In genomic region chr3:172698650-172699049, GRCh38 we compare ENCODE assay signal across 20 cellular contexts. TPM values are rescaled to one million over a fixed set of nuclear protein-coding genes. Genes with fewer than 3 reads are reported as not detected.
DNase-seq lines count a peak whose midpoint lies in the region; ATAC-seq, FAIRE-seq and TF ChIP-seq lines count a peak whose summit lies in the region.
"Had no signal": no experiment of that assay in that cellular context is flagged by ENCODE, and none has a peak within 500 bp of the region (broad histone marks: within the 10 kb centered on the region; RNA-seq: fewer than 3 reads in every experiment).

No MANE protein-coding gene starts in this region.

- H3K4me1 Mint-ChIP-seq in progenitor cell of endocrine pancreas (ENCODE audit: low read depth) = peaks cover 8% of the 10 kb centered on the region

- H3K4me3 Mint-ChIP-seq in progenitor cell of endocrine pancreas (ENCODE audit: low read depth) = no peak overlapping the region
- H3K4me3 Mint-ChIP-seq: activated naive CD8-positive, alpha-beta T cell; activated T-cell treated with anti-CD3 and anti-CD28 coated beads, Interleukin-2, amount 50 U/mL, for 24 hours; CD8-positive, alpha-beta T cell had no signal

- FAIRE-seq in pancreas (lab: Jason Lieb, UNC) = no peak
- FAIRE-seq: TTC549 had no signal

- peak; percentile 92 for DNase-seq in CD1c-positive myeloid dendritic cell (ENCODE audit: extremely low spot score)
- DNase-seq in NOMO-1 treated with dmso at 0.1 percent for 144 hours (lab: John Stamatoyannopoulos, UW; ENCODE audit: unreplicated experiment) = peak; percentile 74
- no peak for DNase-seq in left cardiac atrium
- peak in 1 of 6 donors; percentile 28 for DNase-seq in pancreas
- DNase-seq in progenitor cell of endocrine pancreas (ENCODE audit: low spot score, unreplicated experiment) = no peak
- DNase-seq in coronary artery (ENCODE audit: low spot score) = no peak
- DNase-seq in AG08395 (ENCODE audit: low spot score) = no peak
- DNase-seq: activated T-cell treated with anti-CD3 and anti-CD28 coated beads, Interleukin-2, amount 50 U/mL, for 24 hours; CD8-positive, alpha-beta T cell; effector memory CD4-positive, alpha-beta T cell; naive B cell; NCI-H187 treated with DMSO at 0.1 percent for 48 hours; NCI-H446; OCI-M1; stimulated activated CD4-positive, alpha-beta T cell treated with anti-CD3 and anti-CD28 coated beads, Interleukin-15, amount 100 ng/mL, for 24 hours; stimulated activated naive CD4-positive, alpha-beta T cell treated with Interleukin-2 at 50 U/mL for 16 hours had no signal

- H3K4me3 ChIP-seq in pancreas (no peak overlapping the region), coronary artery (no peak overlapping the region)
- H3K4me3 ChIP-seq: prostate gland had no signal

- H3K36me3 Mint-ChIP-seq in progenitor cell of endocrine pancreas (ENCODE audit: insufficient read depth) = no peaks in the 10 kb centered on the region

- whole genome bisulfite sequencing in pancreas, 2 donors = 60 to 61% methylated on average over 6 of the region's 6 CpGs

- ATAC-seq in left cardiac atrium (peak; percentile 23 to 60), pancreas (peak in 2 of 4 donors; percentile 46 to 59), HG02840 (IDR thresholded peaks at IDR 0.05; ENCODE audit: low FRiP score, unreplicated experiment) (no peak)
- ATAC-seq: CD8-positive, alpha-beta T cell had no signal

- intact Hi-C loops in left cardiac atrium (cut with DNase I) = no loop called here
- intact Hi-C loops in pancreas (cut with DNase I) = no loop called here

- no peaks in the 10 kb centered on the region for H3K27me3 ChIP-seq in pancreas

- peaks cover 0 to 28% (median 11%) of the 10 kb centered on the region in 3 donors for H3K4me1 ChIP-seq in pancreas
- H3K4me1 ChIP-seq: prostate gland had no signal

- H3K27ac Mint-ChIP-seq in progenitor cell of endocrine pancreas = no peak overlapping the region
- H3K27ac Mint-ChIP-seq: activated naive CD8-positive, alpha-beta T cell; activated T-cell treated with anti-CD3 and anti-CD28 coated beads, Interleukin-2, amount 50 U/mL, for 24 hours; CD8-positive, alpha-beta T cell had no signal

- TF ChIP-seq CTCF in pancreas (IDR thresholded peaks at IDR 0.05) (no peak), progenitor cell of endocrine pancreas (IDR thresholded peaks at IDR 0.05; ENCODE audit: unreplicated experiment) (no peak), coronary artery (IDR thresholded peaks at IDR 0.05) (no peak)

- H3K27me3 Mint-ChIP-seq in progenitor cell of endocrine pancreas = no peaks in the 10 kb centered on the region
- H3K27me3 Mint-ChIP-seq: activated naive CD8-positive, alpha-beta T cell; activated T-cell treated with anti-CD3 and anti-CD28 coated beads, Interleukin-2, amount 50 U/mL, for 24 hours; naive B cell had no signal

- H3K27ac ChIP-seq in pancreas (peak overlapping the region in 3 of 4 donors; percentile 23 to 79 (median 76)), coronary artery (peak overlapping the region in 1 of 2 donors; percentile 66)

- H3K36me3 ChIP-seq in pancreas = no peaks in the 10 kb centered on the region
- H3K36me3 ChIP-seq: prostate gland had no signal

- H3K9me3 Mint-ChIP-seq in progenitor cell of endocrine pancreas (ENCODE audit: low read depth) = no peaks in the 10 kb centered on the region
- H3K9me3 Mint-ChIP-seq: activated T-cell treated with anti-CD3 and anti-CD28 coated beads, Interleukin-2, amount 50 U/mL, for 24 hours; CD8-positive, alpha-beta T cell; naive B cell had no signal

- no peaks in the 10 kb centered on the region for H3K9me3 ChIP-seq in pancreas
- H3K9me3 ChIP-seq: prostate gland had no signal

RNA-seq across cellular contexts. Expression of gene NCEH1, which starts 12.2 kb away (rescaled TPM):
- 10 to 100 TPM; 21.4 to 25.5 TPM for total RNA-seq in left cardiac atrium
- total RNA-seq in pancreas = 10 to 100 TPM in 2 of 6 donors, 1 to 10 TPM in 4; 4.7 to 26.0 (median 7.3) TPM
- 1 to 10 TPM; 2.6 to 3.9 TPM for polyA plus RNA-seq in pancreas
- total RNA-seq in progenitor cell of endocrine pancreas = 2.1 and 2.5 TPM in 2 replicates

RNA-seq across cellular contexts. Expression of gene ECT2, which starts 51.9 kb away (rescaled TPM):
- total RNA-seq in left cardiac atrium (1 to 10 TPM; 5.6 to 5.8 TPM), pancreas (1 to 10 TPM in 4 of 6 donors, under 1 TPM in 2; 0.74 to 7.0 (median 2.7) TPM), progenitor cell of endocrine pancreas (38.1 and 45.4 TPM in 2 replicates)
- polyA plus RNA-seq in pancreas = 1 to 10 TPM; 1.3 to 2.0 TPM

Comparison
In these comparisons a context has a peak if more than half of its experiments do, and no peak if none do; other contexts are left out.
1. DNase-seq: peak in CD1c-positive myeloid dendritic cell (single experiment) and NOMO-1 treated with dmso at 0.1 percent for 144 hours (single experiment); none in left cardiac atrium (single experiment), progenitor cell of endocrine pancreas (single experiment), coronary artery (single experiment) and AG08395 (single experiment).